19 cellular contexts compared by ENCODE assay signal in the genomic region with DNA sequence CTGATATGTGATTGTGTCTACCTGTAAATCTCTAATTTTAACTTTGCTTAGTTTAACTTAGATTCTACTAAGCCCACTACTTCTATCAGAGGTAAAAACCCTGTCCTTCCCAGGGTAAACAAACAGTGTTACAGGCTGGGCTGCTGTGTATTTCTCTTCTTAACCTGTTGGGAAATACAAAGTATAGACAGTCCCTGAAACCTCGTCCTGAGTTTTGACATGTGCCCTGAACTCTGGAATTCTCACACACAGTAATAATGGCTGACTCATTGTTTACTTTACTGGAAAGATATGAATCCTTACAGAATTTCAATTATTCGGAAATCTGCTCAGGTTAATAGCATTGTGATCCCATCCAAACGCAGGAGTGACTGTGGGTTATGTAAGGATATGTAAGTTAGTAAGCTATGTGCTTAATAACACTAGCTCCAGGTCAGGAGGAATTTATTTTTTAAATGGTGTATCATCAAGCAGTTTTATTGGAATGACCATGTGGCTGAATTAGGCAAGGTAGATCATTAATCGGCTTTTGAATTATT.
"Had no signal": no experiment of that assay in that cellular context is flagged by ENCODE, and none has a peak within 500 bp of the region (broad histone marks: within the 10 kb centered on the region; RNA-seq: fewer than 3 reads in every experiment).

No MANE protein-coding gene starts in this region.

- FAIRE-seq: keratinocyte had no signal

- H3K9me3 ChIP-seq: colonic mucosa, esophagus squamous epithelium, right atrium auricular region, testis, upper lobe of right lung had no signal

- H3K36me3 ChIP-seq: colonic mucosa, esophagus squamous epithelium, gastroesophageal sphincter, right atrium auricular region, tibial nerve, upper lobe of right lung had no signal

- ATAC-seq: gastroesophageal sphincter; left cardiac atrium; stimulated activated naive B cell treated with anti-CD40 and anti-IgM and Interleukin-4, amounts not matched to agents 10 μg/mL and 1 μg/mL and 100 μg/mL, for 72 hours; stimulated activated naive CD8-positive, alpha-beta T cell treated with anti-CD3 and anti-CD28 coated beads, Interleukin-15, amount 100 ng/mL, for 72 hours; upper lobe of right lung had no signal

- H3K4me1 ChIP-seq: colonic mucosa, esophagus squamous epithelium, gastroesophageal sphincter, right atrium auricular region, testis, tibial nerve, upper lobe of right lung had no signal

- DNase-seq: colonic mucosa; dermis blood vessel endothelial cell; esophagus squamous epithelium; glutamatergic neuron; immature natural killer cell; left cardiac atrium; mammary epithelial cell; natural killer cell; stimulated activated CD4-positive, alpha-beta T cell treated with anti-CD3 and anti-CD28 coated beads, Interleukin-15, amount 100 ng/mL, for 24 hours; stimulated activated CD4-positive, alpha-beta T cell treated with anti-CD3 and anti-CD28 coated beads, Interleukin-1b, Interleukin-23, amount 100 ng/mL, for 48 hours; stimulated activated CD4-positive, alpha-beta T cell treated with anti-CD3 and anti-CD28 coated beads, Interleukin-4, amount 100 ng/mL, for 4 hours; stimulated activated naive B cell treated with anti-CD40 and anti-IgM and Interleukin-4, amounts not matched to agents 10 μg/mL and 1 μg/mL and 100 μg/mL, for 72 hours; stimulated activated naive CD8-positive, alpha-beta T cell treated with anti-CD3 and anti-CD28 coated beads, Interleukin-15, amount 100 ng/mL, for 72 hours; testis; upper lobe of right lung had no signal

- H3K4me3 ChIP-seq: colonic mucosa, esophagus squamous epithelium, gastroesophageal sphincter, right atrium auricular region, testis, tibial nerve, upper lobe of right lung had no signal

- H3K27ac ChIP-seq: colonic mucosa, esophagus squamous epithelium, gastroesophageal sphincter, right atrium auricular region, testis, tibial nerve, upper lobe of right lung had no signal

- H3K27me3 ChIP-seq: colonic mucosa, esophagus squamous epithelium, gastroesophageal sphincter, right atrium auricular region, testis, tibial nerve, upper lobe of right lung had no signal
